In the genomic region with DNA sequence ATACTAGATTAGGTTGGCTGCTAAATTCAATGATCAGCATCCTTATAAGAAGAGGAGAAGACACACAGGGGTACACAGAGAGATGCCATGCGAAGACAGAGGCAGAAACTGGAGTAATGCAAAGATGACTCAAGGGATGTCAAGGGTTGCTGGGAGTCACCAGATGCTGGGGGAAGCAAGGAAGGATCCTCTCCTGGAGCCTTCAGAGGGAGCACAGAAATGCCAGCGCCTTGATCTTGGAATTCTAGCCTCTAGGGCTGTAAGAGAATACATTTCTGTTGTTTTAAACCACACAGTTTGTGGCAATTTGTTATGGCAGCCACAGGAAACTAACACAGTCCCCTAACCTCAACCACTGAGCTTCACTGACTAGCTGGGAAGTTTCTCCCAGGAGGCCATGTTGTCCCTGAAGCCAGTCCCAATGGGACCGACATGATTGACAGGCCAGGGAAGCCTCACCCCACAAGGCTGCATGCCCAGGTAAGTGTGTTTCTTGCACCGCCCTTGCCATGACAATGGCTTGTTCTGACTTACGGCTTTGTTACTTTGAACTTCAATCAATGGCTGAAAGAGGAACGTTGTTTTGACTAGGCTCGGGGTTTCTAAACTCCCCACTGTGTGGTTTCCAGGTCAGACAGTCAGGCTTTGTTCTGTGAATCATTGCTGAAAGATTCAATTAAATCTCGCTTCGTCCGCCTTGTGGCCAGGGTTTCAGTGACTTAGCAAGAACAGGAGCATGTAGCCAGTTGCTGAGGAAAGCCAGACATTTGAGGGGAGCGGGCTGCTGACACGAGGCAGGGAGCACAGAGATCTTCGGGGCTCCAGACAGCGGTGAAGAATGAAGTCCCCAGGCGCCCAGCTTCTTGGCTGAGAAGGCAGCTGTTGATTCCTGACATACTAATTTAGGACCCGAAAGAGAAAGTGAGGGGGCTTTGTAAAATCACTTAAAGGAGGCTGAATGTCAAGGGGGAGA, we compare ENCODE assay signal across 7 cellular contexts.
DNase-seq lines count a peak whose midpoint lies in the region; ATAC-seq and TF ChIP-seq lines count a peak whose summit lies in the region.

No MANE protein-coding gene starts in this region.

- no peak overlapping the region for H3K4me3 ChIP-seq in esophagus squamous epithelium

- intact Hi-C loops in esophagus squamous epithelium (cut with DNase I): no loop called here

- TF ChIP-seq POLR2A in esophagus squamous epithelium (IDR thresholded peaks at IDR 0.05): no peak

- H3K9me3 ChIP-seq in esophagus squamous epithelium: no peaks in the 10 kb centered on the region

- H3K27me3 ChIP-seq in esophagus squamous epithelium: peaks cover 0 to 8% (median 0%) of the 10 kb centered on the region in 4 donors

- H3K36me3 ChIP-seq in esophagus squamous epithelium: no peaks in the 10 kb centered on the region

- ATAC-seq in GM19324 (IDR thresholded peaks at IDR 0.05; ENCODE audit: low FRiP score, unreplicated experiment) (peak; percentile 42), HG03159 (IDR thresholded peaks at IDR 0.05; ENCODE audit: unreplicated experiment) (peak; percentile 74)

- H3K4me1 ChIP-seq in esophagus squamous epithelium: peaks cover 0 to 34% (median 0%) of the 10 kb centered on the region in 3 donors

- DNase-seq in activated CD4-positive, alpha-beta T cell treated with anti-CD3 and anti-CD28 coated beads for 4 hours: peak; percentile 70 to 72
- DNase-seq in esophagus squamous epithelium (lab: John Stamatoyannopoulos, UW) (no peak), inferior parietal cortex (ENCODE audit: extremely low spot score) (no peak), NCI-H69 (lab: John Stamatoyannopoulos, UW) (no peak)
- peak; percentile 69 to 75 for DNase-seq in stimulated activated CD4-positive, alpha-beta T cell treated with anti-CD3 and anti-CD28 coated beads, Interleukin-15, amount 100 ng/mL, for 48 hours (ENCODE audit: low read depth in 2 of 2)

- TF ChIP-seq CTCF in esophagus squamous epithelium (IDR thresholded peaks at IDR 0.05): no peak

- peak overlapping the region in 3 of 4 donors; percentile 1 to 47 (median 4) for H3K27ac ChIP-seq in esophagus squamous epithelium

- 44 to 54% methylated on average over 11 to 16 of the region's 16 CpGs for WGBS in esophagus squamous epithelium, 2 donors

Comparison
In these comparisons a context has a peak if more than half of its experiments do, and no peak if none do; other contexts are left out.
1. DNase-seq: peak in activated CD4-positive, alpha-beta T cell treated with anti-CD3 and anti-CD28 coated beads for 4 hours (2 of 2) and stimulated activated CD4-positive, alpha-beta T cell treated with anti-CD3 and anti-CD28 coated beads, Interleukin-15, amount 100 ng/mL, for 48 hours (2 of 2); none in esophagus squamous epithelium (single experiment), inferior parietal cortex (single experiment) and NCI-H69 (single experiment).